In genomic region chr7:51344406-51344805, GRCh38 we compare ENCODE assay signal across 20 cellular contexts. TPM values are rescaled to one million over a fixed set of nuclear protein-coding genes. Genes with fewer than 3 reads are reported as not detected.
DNase-seq lines count a peak whose midpoint lies in the region; ATAC-seq, FAIRE-seq and TF ChIP-seq lines count a peak whose summit lies in the region.
"Had no signal": no experiment of that assay in that cellular context is flagged by ENCODE, and none has a peak within 500 bp of the region (broad histone marks: within the 10 kb centered on the region; RNA-seq: fewer than 3 reads in every experiment).

No MANE protein-coding gene starts in this region.

- no peak overlapping the region for H3K27ac ChIP-seq in upper lobe of right lung
- H3K27ac ChIP-seq: esophagus squamous epithelium, Peyer's patch, skin epidermis had no signal

- no peaks in the 10 kb centered on the region for H3K4me1 ChIP-seq in upper lobe of right lung
- H3K4me1 ChIP-seq: esophagus squamous epithelium, Peyer's patch had no signal

- H3K9me3 ChIP-seq in upper lobe of right lung = no peaks in the 10 kb centered on the region
- H3K9me3 ChIP-seq: esophagus squamous epithelium, Peyer's patch had no signal

- no peaks in the 10 kb centered on the region for H3K27me3 ChIP-seq in upper lobe of right lung
- H3K27me3 ChIP-seq: Peyer's patch had no signal

- DNase-seq in Right ventricle myocardium superior = no peak
- no peak for DNase-seq in Right ventricle myocardium inferior (ENCODE audit: missing footprints)
- peak; percentile 83 for DNase-seq in NCI-H510A (lab: John Stamatoyannopoulos, UW)
- no peak for DNase-seq in upper lobe of right lung
- DNase-seq in midbrain (lab: John Stamatoyannopoulos, UW) = no peak
- DNase-seq in stimulated activated CD4-positive, alpha-beta T cell treated with anti-CD3 and anti-CD28 coated beads, Interleukin-1b, Interleukin-23, amount 100 ng/mL, for 48 hours = no peak
- DNase-seq: activated CD4-positive, alpha-beta T cell treated with anti-CD3 and anti-CD28 coated beads for 4 hours; activated T-cell treated with anti-CD3 and anti-CD28 coated beads, Interleukin-2, amount 50 U/mL, for 4 hours; CD8-positive, alpha-beta T cell; esophagus squamous epithelium; hypothalamus; NCI-H1930 had no signal

- H3K36me3 ChIP-seq in upper lobe of right lung = no peaks in the 10 kb centered on the region
- H3K36me3 ChIP-seq: esophagus squamous epithelium, Peyer's patch had no signal

- no peak for TF ChIP-seq CTCF in upper lobe of right lung (IDR thresholded peaks at IDR 0.05)

- H3K4me3 ChIP-seq in upper lobe of right lung = no peak overlapping the region
- H3K4me3 ChIP-seq: esophagus squamous epithelium, K562, Peyer's patch, skin epidermis had no signal

- FAIRE-seq in islet of Langerhans (lab: Jason Lieb, UNC) = peak; percentile 89
- FAIRE-seq: colon, H54, K562 had no signal

- intact Hi-C loops in Right ventricle myocardium superior (cut with DNase I) = no loop called here
- intact Hi-C loops in Right ventricle myocardium inferior (cut with DNase I) = no loop called here
- intact Hi-C loops in upper lobe of right lung (cut with DNase I) = no loop called here

- ATAC-seq in Right ventricle myocardium superior (ENCODE audit: poor library complexity) = peak; percentile 56
- no peak for ATAC-seq in Right ventricle myocardium inferior
- peak; percentile 56 for ATAC-seq in upper lobe of right lung
- ATAC-seq in GM21528 (IDR thresholded peaks at IDR 0.05; ENCODE audit: low FRiP score, unreplicated experiment) = no peak
- ATAC-seq: activated T-cell treated with anti-CD3 and anti-CD28 coated beads, Interleukin-2, amount 50 U/mL, for 4 hours; CD8-positive, alpha-beta T cell; K562 had no signal

RNA-seq across cellular contexts. Expression of gene COBL, which starts 27.8 kb away (rescaled TPM):
- total RNA-seq in Right ventricle myocardium superior (76.5 TPM), Right ventricle myocardium inferior (88.3 TPM), upper lobe of right lung (29.2 TPM)
- total RNA-seq: lung microvascular endothelial cell had no signal

Comparison
In these comparisons a context has a peak if more than half of its experiments do, and no peak if none do; other contexts are left out.
1. ATAC-seq: peak in Right ventricle myocardium superior (single experiment) and upper lobe of right lung (single experiment); none in Right ventricle myocardium inferior (single experiment) and GM21528 (single experiment).